ENCODE assay signal across 14 cellular contexts in genomic region chr6:90895299-90896164, GRCh38.
DNase-seq lines count a peak whose midpoint lies in the region; ATAC-seq, FAIRE-seq and TF ChIP-seq lines count a peak whose summit lies in the region.
"Had no signal": no experiment of that assay in that cellular context is flagged by ENCODE, and none has a peak within 500 bp of the region (broad histone marks: within the 10 kb centered on the region; RNA-seq: fewer than 3 reads in every experiment).

No MANE protein-coding gene starts in this region.

- no peak for TF ChIP-seq CTCF in nephron (IDR thresholded peaks at IDR 0.05; ENCODE audit: unreplicated experiment in 3 of 3)

- DNase-seq in H4 (ENCODE audit: low spot score) (peak; percentile 3), HTR-8/SVneo (ENCODE audit: insufficient read length, low spot score) (peak; percentile 3), SK-N-DZ (ENCODE audit: low spot score) (peak; percentile 31), hypothalamus (lab: John Stamatoyannopoulos, UW) (no peak), COLO668 (lab: John Stamatoyannopoulos, UW; ENCODE audit: unreplicated experiment) (no peak)
- DNase-seq: AML-193, GDM1, Karpas-422, NCI-H1105, NCI-H2081, Peyer's patch had no signal

- no peak for FAIRE-seq in HTR-8/SVneo (lab: Jason Lieb, UNC)

- no peaks in the 10 kb centered on the region for H3K36me3 Mint-ChIP-seq in nephron (ENCODE audit: low read depth)
- H3K36me3 Mint-ChIP-seq: IgD-negative memory B cell had no signal

- H3K4me1 Mint-ChIP-seq in nephron, result peaks cover 36% of the 10 kb centered on the region
- H3K4me1 Mint-ChIP-seq: IgD-negative memory B cell had no signal

- H3K27ac Mint-ChIP-seq in nephron, result peak overlapping the region; percentile 2 to 81 (median 11)

- no peak for ATAC-seq in GM21381 (IDR thresholded peaks at IDR 0.05; ENCODE audit: unreplicated experiment)

- H3K27me3 Mint-ChIP-seq in nephron (ENCODE audit: low read depth), result peaks cover 3% of the 10 kb centered on the region

- no peaks in the 10 kb centered on the region for H3K9me3 Mint-ChIP-seq in nephron

- no peak overlapping the region for H3K4me3 Mint-ChIP-seq in nephron
- H3K4me3 Mint-ChIP-seq: IgD-negative memory B cell had no signal

Comparison
In these comparisons a context has a peak if more than half of its experiments do, and no peak if none do; other contexts are left out.
1. DNase-seq: peak in H4 (single experiment), HTR-8/SVneo (single experiment) and SK-N-DZ (single experiment); none in hypothalamus (0 of 51) and COLO668 (single experiment).